In the genomic region with DNA sequence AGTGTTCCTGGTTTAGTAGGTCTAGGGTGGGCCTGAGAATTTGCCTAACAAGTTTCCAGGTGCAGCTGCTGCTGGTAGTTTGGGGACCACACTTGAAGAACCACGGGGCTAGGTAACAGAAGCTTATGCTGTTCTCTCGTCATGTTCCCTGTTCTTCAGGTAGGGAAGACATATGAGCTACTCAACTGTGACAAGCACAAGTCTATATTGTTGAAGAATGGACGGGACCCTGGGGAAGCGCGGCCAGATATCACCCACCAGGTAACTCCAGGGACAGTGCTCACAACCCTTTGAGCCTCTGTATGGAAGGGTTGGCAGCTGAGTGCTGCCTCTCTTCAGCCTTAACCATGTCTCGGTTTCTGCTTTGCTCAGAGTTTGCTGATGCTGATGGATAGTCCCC, we compare ENCODE assay signal across 19 cellular contexts. TPM values are rescaled to one million over a fixed set of nuclear protein-coding genes. Genes with fewer than 3 reads are reported as not detected.
"Had no signal": no experiment of that assay in that cellular context is flagged by ENCODE, and none has a peak within 500 bp of the region (broad histone marks: within the 10 kb centered on the region; RNA-seq: fewer than 3 reads in every experiment).

No MANE protein-coding gene starts in this region.

- H3K9me3 ChIP-seq: esophagus muscularis mucosa, lower lobe of right lung, psoas muscle, spleen, suprapubic skin had no signal

- H3K27me3 Mint-ChIP-seq: activated B cell treated with CpG ODN at 0.5 μM for 24 hours, naive B cell had no signal

- H3K4me3 Mint-ChIP-seq: activated B cell treated with CpG ODN at 0.5 μM for 24 hours; T-helper 1 cell treated with Interleukin-12 subunit alpha and Interleukin-12 subunit beta and Interleukin-4 antibody, amounts not matched to agents 30 μg/mL and 1 μg/mL, for 36 hours had no signal

- H3K9me3 Mint-ChIP-seq: activated B cell treated with CpG ODN at 0.5 μM for 24 hours; activated T-helper 2 cell treated with anti-CD3 and anti-CD28 coated beads, Interferon-gamma antibody, Interleukin-2, Interleukin-4, amounts not matched to agents 10 μg/mL and 5 μg/mL and 100 μg/mL, durations not matched to agents 14 hours and 24 hours and 36 hours; immature natural killer cell; naive B cell; T-helper 1 cell treated with Interleukin-12 subunit alpha and Interleukin-12 subunit beta and Interleukin-4 antibody, amounts not matched to agents 30 μg/mL and 1 μg/mL, for 36 hours had no signal

- H3K27ac Mint-ChIP-seq: activated B cell treated with CpG ODN at 0.5 μM for 24 hours; activated T-helper 2 cell treated with anti-CD3 and anti-CD28 coated beads, Interferon-gamma antibody, Interleukin-2, Interleukin-4, amounts not matched to agents 10 μg/mL and 5 μg/mL and 100 μg/mL, durations not matched to agents 14 hours and 24 hours and 36 hours; T-helper 1 cell treated with Interleukin-12 subunit alpha and Interleukin-12 subunit beta and Interleukin-4 antibody, amounts not matched to agents 30 μg/mL and 1 μg/mL, for 36 hours had no signal

- FAIRE-seq: astrocyte had no signal

- ATAC-seq: left cardiac atrium, lower lobe of right lung, psoas muscle, sciatic nerve, SK-N-SH treated with all-trans-retinoic acid at 6 μM for 48 hours had no signal

- H3K27ac ChIP-seq: esophagus muscularis mucosa, lower lobe of right lung, psoas muscle, spleen, suprapubic skin had no signal

- H3K4me3 ChIP-seq: esophagus muscularis mucosa, lower lobe of right lung, psoas muscle, spleen, suprapubic skin had no signal

- DNase-seq: activated B cell treated with CpG ODN at 0.5 μM for 24 hours; activated CD8-positive, alpha-beta memory T cell treated with anti-CD3 and anti-CD28 coated beads, Interleukin-2, amount 50 U/mL, for 4 hours; immature natural killer cell; left cardiac atrium; lower lobe of right lung; naive B cell; psoas muscle; spleen; stimulated activated CD4-positive, alpha-beta T cell treated with anti-CD3 and anti-CD28 coated beads, Interleukin-1b, Interleukin-23, amount 100 ng/mL, for 48 hours; stimulated activated naive CD4-positive, alpha-beta T cell had no signal

- H3K27me3 ChIP-seq: esophagus muscularis mucosa, spleen, suprapubic skin had no signal

RNA-seq across cellular contexts. Expression of a gene that starts 23.0 kb away (rescaled TPM):
- total RNA-seq: fibroblast of villous mesenchyme had no signal

RNA-seq across cellular contexts. Expression of a gene that starts 30.6 kb away (rescaled TPM):
- total RNA-seq: activated B cell treated with CpG ODN at 0.5 μM for 24 hours; activated T-helper 2 cell treated with anti-CD3 and anti-CD28 coated beads, Interferon-gamma antibody, Interleukin-2, Interleukin-4, amounts not matched to agents 10 μg/mL and 5 μg/mL and 100 μg/mL, durations not matched to agents 14 hours and 24 hours and 36 hours; astrocyte; esophagus muscularis mucosa; fibroblast of villous mesenchyme; left cardiac atrium; lower lobe of right lung; psoas muscle; sciatic nerve; spleen; suprapubic skin; ureter had no signal
- polyA plus RNA-seq: immature natural killer cell, psoas muscle, spleen had no signal
